Comparison of ENCODE assay signal across 8 cellular contexts in genomic region chr9:128455849-128456612, GRCh38. TPM values are rescaled to one million over a fixed set of nuclear protein-coding genes. Genes with fewer than 3 reads are reported as not detected.
A peak's percentile ranks its signal among the peaks of the same experiment; 100 is the strongest.
DNase-seq lines count a peak whose midpoint lies in the region; ATAC-seq and TF ChIP-seq lines count a peak whose summit lies in the region.

Gene ODF2 (plus strand): TSS chr9:128456006. CDS start chr9:128456092, 86 bp downstream.

- peak within 1 kb of the TSS; percentile 29 to 99 (median 93); a peak in 21 of 22 replicates for H3K27ac ChIP-seq in BLaER1 treated with 17β-estradiol and CSF1 and Interleukin-3, amounts not matched to agents 10 nM and 100 nM
- peak within 1 kb of the TSS; percentile 74 to 83 for H3K27ac ChIP-seq in coronary artery

- ATAC-seq in GM19328 (IDR thresholded peaks at IDR 0.05; ENCODE audit: unreplicated experiment) (peak; percentile 94), HG03469 (IDR thresholded peaks at IDR 0.05; ENCODE audit: unreplicated experiment) (peak; percentile 67), left colon (peak; percentile 98)

- H3K36me3 ChIP-seq in BLaER1 treated with 17β-estradiol and CSF1 and Interleukin-3, amounts not matched to agents 10 nM and 100 nM, result peaks cover 16 to 29% (median 22%) of the 10 kb centered on the region in 11 experiments

- peak within 1 kb of the TSS; percentile 81 to 99 (median 94) for H3K4me3 ChIP-seq in BLaER1 treated with 17β-estradiol and CSF1 and Interleukin-3, amounts not matched to agents 10 nM and 100 nM
- H3K4me3 ChIP-seq in coronary artery, result peak within 1 kb of the TSS; percentile 80

- DNase-seq in NCI-H526 treated with DMSO at 0.1 percent for 48 hours (lab: John Stamatoyannopoulos, UW) (peak; percentile 74), coronary artery (ENCODE audit: low spot score) (peak; percentile 97), left colon (peak; percentile 98 to 99)
- DNase-seq in activated CD4-positive, alpha-beta T cell treated with anti-CD3 and anti-CD28 coated beads for 48 hours, result peak; percentile 99
- DNase-seq in stimulated activated CD4-positive, alpha-beta T cell treated with anti-CD3 and anti-CD28 coated beads, Interleukin-1b, Interleukin-23, amount 100 ng/mL, for 4 hours (ENCODE audit: low read depth in 2 of 2), result peak; percentile 97 to 98

- H3K9ac ChIP-seq in BLaER1 treated with 17β-estradiol and CSF1 and Interleukin-3, amounts not matched to agents 10 nM and 100 nM, result peak within 1 kb of the TSS; percentile 75 to 98 (median 93)

- H3K9me3 ChIP-seq in BLaER1 treated with 17β-estradiol and CSF1 and Interleukin-3, amounts not matched to agents 10 nM and 100 nM (replicated peaks in 1 of 11), result no peaks in the 10 kb centered on the region

- peak within 1 kb of the TSS; percentile 92 to 100 (median 99) for H3K4me2 ChIP-seq in BLaER1 treated with 17β-estradiol and CSF1 and Interleukin-3, amounts not matched to agents 10 nM and 100 nM

- no peak for TF ChIP-seq CTCF in coronary artery (IDR thresholded peaks at IDR 0.05)

- H4K20me1 ChIP-seq in BLaER1 treated with 17β-estradiol and CSF1 and Interleukin-3, amounts not matched to agents 10 nM and 100 nM, result peaks cover 0 to 38% (median 26%) of the 10 kb centered on the region in 11 experiments; a peak in 16 of 22 replicates

- H3K4me1 ChIP-seq in BLaER1 treated with 17β-estradiol and CSF1 and Interleukin-3, amounts not matched to agents 10 nM and 100 nM, result peaks cover 6 to 52% (median 39%) of the 10 kb centered on the region in 10 experiments; a peak in 19 of 20 replicates

- intact Hi-C loops in left colon (cut with DNase I, micrococcal nuclease), result no loop called here

- no peaks in the 10 kb centered on the region for H3K27me3 ChIP-seq in BLaER1 treated with 17β-estradiol and CSF1 and Interleukin-3, amounts not matched to agents 10 nM and 100 nM

RNA-seq across cellular contexts. Expression of gene ODF2, which starts in this region (rescaled TPM):
- total RNA-seq in left colon, result 10 to 100 TPM; 13.8 to 16.5 TPM

Comparison
In these comparisons a context has a peak if more than half of its experiments do, and no peak if none do; other contexts are left out.
1. Peak in every context shown above with its lines: DNase-seq, ATAC-seq, H3K4me3 ChIP-seq and H3K27ac ChIP-seq.